In the genomic region with DNA sequence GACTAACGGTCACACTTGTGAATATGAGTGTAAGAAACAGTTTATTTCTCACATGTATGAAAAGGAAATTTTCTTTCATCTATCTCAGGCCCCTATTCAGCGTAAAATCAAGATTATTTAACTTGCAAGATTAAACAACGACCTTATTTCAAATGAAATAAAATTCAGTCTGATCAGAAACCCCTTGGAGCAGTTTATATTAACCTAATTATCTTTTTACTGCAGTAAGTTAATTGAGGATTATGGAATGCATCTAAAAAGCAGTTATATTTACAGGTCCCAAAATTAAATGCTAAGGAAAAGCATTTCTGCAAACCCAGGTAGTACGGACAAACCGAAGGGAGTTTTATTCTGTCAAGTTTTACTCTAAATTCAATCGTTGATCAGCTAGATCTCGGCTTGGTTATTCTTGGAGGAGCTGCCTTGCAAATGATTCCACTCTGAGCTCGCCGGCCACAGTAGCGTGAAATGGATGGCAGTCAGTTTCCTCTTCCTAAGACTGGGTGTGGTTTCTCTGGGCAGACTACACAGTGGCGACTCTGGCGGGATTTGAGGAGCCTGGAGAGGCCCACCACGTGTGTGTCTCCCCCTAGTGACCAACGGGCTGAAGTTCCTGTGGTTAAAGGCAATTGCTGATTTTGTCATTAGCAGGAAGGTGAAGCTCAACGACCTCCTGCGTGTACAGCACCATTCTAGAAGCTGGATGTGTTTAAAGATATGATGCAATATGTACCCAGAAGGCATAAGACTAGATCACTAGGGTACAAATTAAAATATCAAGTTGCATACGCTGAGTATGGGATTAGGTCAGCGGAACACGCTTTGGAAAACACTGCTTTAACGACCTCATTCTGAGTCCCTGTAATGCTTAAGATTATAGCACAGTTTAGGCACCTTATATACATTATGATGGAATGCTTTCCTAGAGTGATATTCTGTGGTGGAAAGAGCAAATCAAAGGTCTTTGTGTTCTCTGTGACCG, we compare ENCODE assay signal across 8 cellular contexts. TPM values are rescaled to one million over a fixed set of nuclear protein-coding genes. Genes with fewer than 3 reads are reported as not detected.
DNase-seq lines count a peak whose midpoint lies in the region; ATAC-seq, FAIRE-seq and TF ChIP-seq lines count a peak whose summit lies in the region.

No MANE protein-coding gene starts in this region.

- H4K20me1 ChIP-seq in BLaER1 treated with 17β-estradiol and CSF1 and Interleukin-3, amounts not matched to agents 10 nM and 100 nM: peaks cover 0 to 18% (median 0%) of the 10 kb centered on the region in 11 experiments; a peak in 2 of 22 replicates
- H4K20me1 ChIP-seq in HepG2 (ENCODE audit: insufficient read depth, low read length): no peaks in the 10 kb centered on the region

- peak overlapping the region; percentile 97 for H3K4me3 Mint-ChIP-seq in activated CD4-positive, alpha-beta T cell treated with anti-CD3 and anti-CD28 coated beads, Interleukin-2, amount 10 ng/mL, durations not matched to agents 24 days and 14 days

- H3K9me3 ChIP-seq in BLaER1 treated with 17β-estradiol and CSF1 and Interleukin-3, amounts not matched to agents 10 nM and 100 nM (replicated peaks in 1 of 11): peaks cover 0 to 14% (median 0%) of the 10 kb centered on the region in 11 experiments; a peak in 4 of 22 replicates
- H3K9me3 ChIP-seq in HepG2 (ENCODE audit: low read length): no peaks in the 10 kb centered on the region

- peak overlapping the region; percentile 57 for H2AFZ ChIP-seq in HepG2 (ENCODE audit: low read length)

- peaks cover 3% of the 10 kb centered on the region for H3K27me3 Mint-ChIP-seq in activated CD4-positive, alpha-beta T cell treated with anti-CD3 and anti-CD28 coated beads, Interleukin-2, amount 10 ng/mL, durations not matched to agents 24 days and 14 days

- WGBS in HepG2 (ENCODE audit: low lambda C conversion rate): 20% methylated on average over 21 of the region's 21 CpGs

- intact Hi-C loops in activated CD4-positive, alpha-beta T cell treated with anti-CD3 and anti-CD28 coated beads, Interleukin-2, amount 10 ng/mL, durations not matched to agents 24 days and 14 days (cut with micrococcal nuclease): loop anchor here (1.0 to 10.0 kb wide), 4 partner anchors 108 to 850 kb away; partner anchors contain the start of genes OSBPL6, RBM45 and SESTD1
- intact Hi-C loops in HepG2 (cut with micrococcal nuclease; ENCODE audit: unreplicated experiment): loop anchor here (1.0 to 5.0 kb wide), 6 partner anchors 17 to 432 kb away; partner anchors contain the start of genes PJVK, PRKRA and RBM45

- no peaks in the 10 kb centered on the region for H3K79me2 ChIP-seq in HepG2 (ENCODE audit: insufficient read depth, low read length)

- no peaks in the 10 kb centered on the region for H3K36me3 Mint-ChIP-seq in activated CD4-positive, alpha-beta T cell treated with anti-CD3 and anti-CD28 coated beads, Interleukin-2, amount 10 ng/mL, durations not matched to agents 24 days and 14 days (ENCODE audit: low read depth)

- TF ChIP-seq RAD21 in HepG2 (CRISPR knock-in tag; IDR thresholded peaks at IDR 0.05): peak; percentile 86

- peaks cover 0 to 30% (median 6%) of the 10 kb centered on the region in 11 experiments; a peak in 11 of 22 replicates for H3K36me3 ChIP-seq in BLaER1 treated with 17β-estradiol and CSF1 and Interleukin-3, amounts not matched to agents 10 nM and 100 nM
- no peaks in the 10 kb centered on the region for H3K36me3 ChIP-seq in HepG2 (replicated peaks in 1 of 2; ENCODE audit: control insufficient read depth in 1 of 2, insufficient read depth in 2 of 2, low read length in 2 of 2)

- ATAC-seq in HG03439 (IDR thresholded peaks at IDR 0.05; ENCODE audit: unreplicated experiment) (peak; percentile 86), HepG2 (peak; percentile 96)

- no peaks in the 10 kb centered on the region for H3K27me3 ChIP-seq in BLaER1 treated with 17β-estradiol and CSF1 and Interleukin-3, amounts not matched to agents 10 nM and 100 nM
- H3K27me3 ChIP-seq in HepG2 (ENCODE audit: control insufficient read depth in 1 of 2, insufficient read depth in 2 of 2, low read length in 2 of 2): peaks cover 0 to 9% of the 10 kb centered on the region in 2 experiments; a peak in 1 of 5 replicates

- CTCF ChIA-PET in HepG2 (lab: Yijun Ruan, JAX; ENCODE audit: low intra/inter-chr PET ratio, low total read pairs): interaction anchor here (1.1 to 2.7 kb wide), 5 partner anchors 17 to 305 kb away, joined by 5 to 24 read pairs (median 6); partner anchors contain the start of gene RBM45

- TF ChIP-seq EP300 in HepG2 (IDR thresholded peaks at IDR 0.05; ENCODE audit: low read depth in 2 of 2, low read length in 2 of 2): no peak; a peak in 1 of 4 replicates
- TF ChIP-seq EP300 in HepG2 (CRISPR knock-in tag; IDR thresholded peaks at IDR 0.05; ENCODE audit: borderline replicate concordance): no peak

- BruUV-seq in HepG2 (replicated peaks; lab: Mats Ljungman, UMichigan): TSS peak; percentile 93

- peak; percentile 92 for FAIRE-seq in HepG2 (lab: Jason Lieb, UNC)

- TF ChIP-seq CTCF in HepG2 (CRISPR knock-in tag; IDR thresholded peaks at IDR 0.05): peak; percentile 97

- DNase-seq in NCI-H510A (lab: John Stamatoyannopoulos, UW) (peak; percentile 99), dermis blood vessel endothelial cell (peak; percentile 98), HepG2 (ENCODE audit: low spot score) (peak; percentile 90)
- DNase-seq in activated CD4-positive, alpha-beta T cell treated with anti-CD3 and anti-CD28 coated beads, Interleukin-2, amount 10 ng/mL, durations not matched to agents 24 days and 14 days: peak; percentile 94
- DNase-seq in stimulated activated CD4-positive, alpha-beta T cell treated with anti-CD3 and anti-CD28 coated beads, Interleukin-4, amount 100 ng/mL, for 1 hour: peak; percentile 70

- POLR2A ChIA-PET in HepG2 (lab: Yijun Ruan, JAX): interaction anchor here (0.9 to 3.8 kb wide), 7 partner anchors 9 to 302 kb away, joined by 3 to 47 read pairs (median 9); partner anchors contain the start of genes PJVK, PLEKHA3, PRKRA and RBM45

- H3K9ac ChIP-seq in BLaER1 treated with 17β-estradiol and CSF1 and Interleukin-3, amounts not matched to agents 10 nM and 100 nM: peak overlapping the region; percentile 92 to 99 (median 94)
- H3K9ac ChIP-seq in HepG2 (ENCODE audit: insufficient read depth, low read depth, low read length): peak overlapping the region; percentile 41

- peaks cover 27 to 60% (median 48%) of the 10 kb centered on the region in 10 experiments for H3K4me1 ChIP-seq in BLaER1 treated with 17β-estradiol and CSF1 and Interleukin-3, amounts not matched to agents 10 nM and 100 nM
- peaks cover 16% of the 10 kb centered on the region; the same call in 1 of the 2 replicates for H3K4me1 ChIP-seq in HepG2 (ENCODE audit: insufficient read depth, low read length)

- TF ChIP-seq POLR2A in GM19193 (IDR thresholded peaks at IDR 0.05; ENCODE audit: extremely low read depth, insufficient read depth, insufficient read length) (peak; percentile 77), HepG2 (IDR thresholded peaks at IDR 0.05; ENCODE audit: insufficient read depth in 1 of 2, low read depth in 2 of 2, low read length in 2 of 2) (no peak)

- peaks cover 35% of the 10 kb centered on the region for H3K4me1 Mint-ChIP-seq in activated CD4-positive, alpha-beta T cell treated with anti-CD3 and anti-CD28 coated beads, Interleukin-2, amount 10 ng/mL, durations not matched to agents 24 days and 14 days

- peak overlapping the region; percentile 99 for H3K27ac Mint-ChIP-seq in activated CD4-positive, alpha-beta T cell treated with anti-CD3 and anti-CD28 coated beads, Interleukin-2, amount 10 ng/mL, durations not matched to agents 24 days and 14 days

- H3K4me3 ChIP-seq in BLaER1 treated with 17β-estradiol and CSF1 and Interleukin-3, amounts not matched to agents 10 nM and 100 nM: peak overlapping the region; percentile 58 to 77 (median 68)
- peak overlapping the region; percentile 60 to 75 (median 65) for H3K4me3 ChIP-seq in HepG2 (replicated peaks in 1 of 3; ENCODE audit: insufficient read depth in 1 of 3, low read depth in 2 of 3, low read length in 3 of 3)

- peak overlapping the region; percentile 68 to 88 (median 83) for H3K4me2 ChIP-seq in BLaER1 treated with 17β-estradiol and CSF1 and Interleukin-3, amounts not matched to agents 10 nM and 100 nM
- H3K4me2 ChIP-seq in HepG2 (ENCODE audit: low read depth, low read length): peak overlapping the region; percentile 92

- H3K9me3 Mint-ChIP-seq in activated CD4-positive, alpha-beta T cell treated with anti-CD3 and anti-CD28 coated beads, Interleukin-2, amount 10 ng/mL, durations not matched to agents 24 days and 14 days: no peaks in the 10 kb centered on the region

- in situ Hi-C loops in HepG2 (cut with HindIII; ENCODE audit: extremely low pct_ligation_motif_present, low pct_unique_long_range_greater_than_20kb): loop anchor here (10.0 kb wide), 2 partner anchors 110 to 300 kb away; partner anchors contain the start of gene RBM45

- H3K27ac ChIP-seq in BLaER1 treated with 17β-estradiol and CSF1 and Interleukin-3, amounts not matched to agents 10 nM and 100 nM: peak overlapping the region; percentile 90 to 99 (median 97)
- H3K27ac ChIP-seq in HepG2 (ENCODE audit: extremely low read length, insufficient read depth, low read length): no peak overlapping the region

RNA-seq across cellular contexts. Expression of gene PRKRA, which starts 36.4 kb away (rescaled TPM):
- total RNA-seq in activated CD4-positive, alpha-beta T cell treated with anti-CD3 and anti-CD28 coated beads, Interleukin-2, amount 10 ng/mL, durations not matched to agents 24 days and 14 days: 52.4 and 61.2 TPM in 2 replicates
- total RNA-seq in dermis blood vessel endothelial cell (36.8 and 49.9 TPM in 2 replicates), HepG2 (2016; rRNA removed; fragmentation: Illumina TruSeq; extraction: Trizol) (67.6 and 74.7 TPM in 2 replicates)
- total RNA-seq in HepG2 (2016; cell fraction: cytosol; rRNA removed; fragmentation: Illumina TruSeq; extraction: Trizol; ENCODE audit: low read depth): 77.3 and 86.7 TPM in 2 replicates
- 64.4 and 73.6 TPM in 2 replicates for total RNA-seq in HepG2 (2016; cell fraction: insoluble cytoplasmic fraction; rRNA removed; fragmentation: Illumina TruSeq; extraction: Trizol)
- 113 and 120 TPM in 2 replicates for total RNA-seq in HepG2 (2016; cell fraction: membrane; rRNA removed; fragmentation: Illumina TruSeq; extraction: Trizol)
- 83.1 and 91.6 TPM in 2 replicates for total RNA-seq in HepG2 (2016; cell fraction: nucleus; rRNA removed; fragmentation: Illumina TruSeq; extraction: Trizol)
- polyA plus RNA-seq in HepG2 (2011; rRNA removed): 47.3 and 53.1 TPM in 2 replicates
- polyA plus RNA-seq in HepG2 (2011; cell fraction: cytosol; rRNA removed): 39.9 and 48.4 TPM in 2 replicates
- 41.7 and 45.8 TPM in 2 replicates for polyA plus RNA-seq in HepG2 (2011; cell fraction: nucleus; rRNA removed)
- 48.0 and 68.5 TPM in 2 replicates for polyA plus RNA-seq in HepG2 (2012)
- polyA plus RNA-seq in HepG2 (2016; cell fraction: cytosol; fragmentation: Illumina TruSeq; extraction: Trizol; ENCODE audit: low read depth): 94.3 and 117 TPM in 2 replicates
- polyA plus RNA-seq in HepG2 (2016; cell fraction: insoluble cytoplasmic fraction; fragmentation: Illumina TruSeq; extraction: Trizol; ENCODE audit: low read depth): 77.0 and 83.1 TPM in 2 replicates
- polyA plus RNA-seq in HepG2 (2016; cell fraction: membrane; fragmentation: Illumina TruSeq; extraction: Trizol; ENCODE audit: low read depth): 110 and 123 TPM in 2 replicates
- 92.2 and 94.5 TPM in 2 replicates for polyA plus RNA-seq in HepG2 (2016; cell fraction: nucleus; fragmentation: Illumina TruSeq; extraction: Trizol; ENCODE audit: insufficient read depth, low read depth)
- polyA minus RNA-seq in HepG2 (2011; rRNA and poly(A)+ RNA removed; ENCODE audit: low replicate concordance): 14.8 and 55.1 TPM in 2 replicates
- 31.5 and 39.6 TPM in 2 replicates for polyA minus RNA-seq in HepG2 (2011; cell fraction: cytosol; rRNA and poly(A)+ RNA removed)
- polyA minus RNA-seq in HepG2 (2011; cell fraction: nucleus; rRNA and poly(A)+ RNA removed): 182 and 199 TPM in 2 replicates

RNA-seq across cellular contexts. Expression of gene PJVK, which starts 36.6 kb away (rescaled TPM):
- 2.0 and 2.3 TPM in 2 replicates for total RNA-seq in activated CD4-positive, alpha-beta T cell treated with anti-CD3 and anti-CD28 coated beads, Interleukin-2, amount 10 ng/mL, durations not matched to agents 24 days and 14 days
- total RNA-seq in dermis blood vessel endothelial cell: 0.34 and 0.42 TPM in 2 replicates
- total RNA-seq in HepG2 (2016; rRNA removed; fragmentation: Illumina TruSeq; extraction: Trizol): 1.1 and 1.2 TPM in 2 replicates
- 0.81 and 2.0 TPM in 2 replicates for total RNA-seq in HepG2 (2016; cell fraction: cytosol; rRNA removed; fragmentation: Illumina TruSeq; extraction: Trizol; ENCODE audit: low read depth)
- total RNA-seq in HepG2 (2016; cell fraction: insoluble cytoplasmic fraction; rRNA removed; fragmentation: Illumina TruSeq; extraction: Trizol): 0.77 and 1.5 TPM in 2 replicates
- total RNA-seq in HepG2 (2016; cell fraction: membrane; rRNA removed; fragmentation: Illumina TruSeq; extraction: Trizol): 1.1 TPM in 2 replicates
- total RNA-seq in HepG2 (2016; cell fraction: nucleus; rRNA removed; fragmentation: Illumina TruSeq; extraction: Trizol): 3.4 and 4.2 TPM in 2 replicates
- 2.6 and 3.0 TPM in 2 replicates for polyA plus RNA-seq in HepG2 (2011; rRNA removed)
- polyA plus RNA-seq in HepG2 (2011; cell fraction: cytosol; rRNA removed): 0.51 and 1.1 TPM in 2 replicates
- polyA plus RNA-seq in HepG2 (2011; cell fraction: nucleus; rRNA removed): 6.3 and 6.4 TPM in 2 replicates
- 1.5 and 2.9 TPM in 2 replicates for polyA plus RNA-seq in HepG2 (2012)
- 0.46 and 0.58 TPM in 2 replicates for polyA plus RNA-seq in HepG2 (2016; cell fraction: cytosol; fragmentation: Illumina TruSeq; extraction: Trizol; ENCODE audit: low read depth)
- polyA plus RNA-seq in HepG2 (2016; cell fraction: insoluble cytoplasmic fraction; fragmentation: Illumina TruSeq; extraction: Trizol; ENCODE audit: low read depth): 0.67 and 1.3 TPM in 2 replicates
- 0.48 and 0.77 TPM in 2 replicates for polyA plus RNA-seq in HepG2 (2016; cell fraction: membrane; fragmentation: Illumina TruSeq; extraction: Trizol; ENCODE audit: low read depth)
- polyA plus RNA-seq in HepG2 (2016; cell fraction: nucleus; fragmentation: Illumina TruSeq; extraction: Trizol; ENCODE audit: insufficient read depth, low read depth): 7.3 and 8.2 TPM in 2 replicates
- 1.1 and 1.8 TPM in 2 replicates for polyA minus RNA-seq in HepG2 (2011; rRNA and poly(A)+ RNA removed; ENCODE audit: low replicate concordance)
- polyA minus RNA-seq in HepG2 (2011; cell fraction: cytosol; rRNA and poly(A)+ RNA removed): 0.35 TPM in 1 of 2 replicates, not detected in the other
- 9.3 and 9.6 TPM in 2 replicates for polyA minus RNA-seq in HepG2 (2011; cell fraction: nucleus; rRNA and poly(A)+ RNA removed)
